14 cellular contexts compared by ENCODE assay signal in the genomic region with DNA sequence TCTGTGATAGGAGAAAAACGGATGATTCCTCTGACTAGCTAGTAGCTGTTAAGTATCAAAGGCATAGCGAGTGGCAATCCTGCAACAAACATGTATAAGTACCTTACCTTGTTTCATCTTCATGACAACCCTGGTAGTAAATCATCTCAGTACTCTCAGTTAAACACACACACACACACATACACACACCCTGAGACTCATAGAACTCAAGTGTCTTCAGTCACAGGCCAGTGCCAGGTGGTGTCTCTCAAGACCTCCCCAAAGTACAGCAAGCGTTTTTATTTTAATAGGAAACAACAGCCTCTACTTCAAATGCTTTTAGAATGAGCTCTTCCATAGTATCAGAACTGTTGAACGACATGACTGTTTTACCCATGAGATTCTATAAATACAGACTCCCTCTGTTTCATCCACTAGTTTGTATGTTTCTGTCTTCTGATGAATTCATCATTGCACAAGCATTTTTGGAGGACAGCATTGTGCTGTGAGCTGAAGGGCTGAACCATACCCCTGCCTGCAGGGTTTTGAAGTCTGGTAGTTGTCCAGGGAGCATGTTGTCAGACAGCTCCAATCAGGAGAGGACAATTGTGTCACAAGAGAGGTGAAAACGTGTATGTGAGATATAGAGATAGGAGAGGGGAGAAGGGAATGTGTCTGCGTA.
DNase-seq lines count a peak whose midpoint lies in the region; ATAC-seq, FAIRE-seq and TF ChIP-seq lines count a peak whose summit lies in the region.
"Had no signal": no experiment of that assay in that cellular context is flagged by ENCODE, and none has a peak within 500 bp of the region (broad histone marks: within the 10 kb centered on the region; RNA-seq: fewer than 3 reads in every experiment).

No MANE protein-coding gene starts in this region.

- H3K4me3 ChIP-seq in PC-9: peak overlapping the region; percentile 45
- H3K4me3 ChIP-seq in fibroblast of the aortic adventitia (ENCODE audit: low read depth, low read length): no peak overlapping the region
- H3K4me3 ChIP-seq: MG63, uterus had no signal

- DNase-seq in activated naive CD8-positive, alpha-beta T cell treated with anti-CD3 and anti-CD28 coated beads, Interleukin-2, amount 10 ng/mL, durations not matched to agents 7 days and 5 days: no peak
- no peak for DNase-seq in activated naive CD8-positive, alpha-beta T cell treated with anti-CD3 and anti-CD28 coated beads for 36 hours
- peak in 1 of 2 experiments; percentile 57 for DNase-seq in PC-9
- DNase-seq in fibroblast of the aortic adventitia (ENCODE audit: low read depth): peak; percentile 68
- DNase-seq in type B pancreatic cell (ENCODE audit: extremely low spot score, unreplicated experiment): no peak
- DNase-seq in amniotic stem cell (lab: John Stamatoyannopoulos, UW): no peak
- DNase-seq in stimulated activated naive CD4-positive, alpha-beta T cell treated with Interleukin-2 at 50 U/mL for 16 hours (lab: John Stamatoyannopoulos, UW): no peak
- DNase-seq in H54 (ENCODE audit: insufficient read length, low spot score): no peak
- DNase-seq: activated T-cell treated with anti-CD3 and anti-CD28 coated beads, Interleukin-2, amount 50 U/mL, for 1 hour; AML-193; mesendoderm; MG63; uterus had no signal

- TF ChIP-seq CTCF in PC-9 (conservative IDR thresholded peaks at IDR 0.05) (no peak), fibroblast of the aortic adventitia (IDR thresholded peaks at IDR 0.05; ENCODE audit: insufficient read depth, low read length) (no peak), type B pancreatic cell (conservative IDR thresholded peaks at IDR 0.05) (no peak)

- H3K36me3 ChIP-seq in PC-9 (ENCODE audit: low read depth): no peaks in the 10 kb centered on the region
- H3K36me3 ChIP-seq: MG63, uterus had no signal

- H3K4me1 Mint-ChIP-seq in activated naive CD8-positive, alpha-beta T cell treated with anti-CD3 and anti-CD28 coated beads, Interleukin-2, amount 10 ng/mL, durations not matched to agents 7 days and 5 days: peaks cover 24% of the 10 kb centered on the region
- H3K4me1 Mint-ChIP-seq in activated naive CD8-positive, alpha-beta T cell treated with anti-CD3 and anti-CD28 coated beads for 36 hours: peaks cover 3% of the 10 kb centered on the region
- peaks cover 7% of the 10 kb centered on the region for H3K4me1 Mint-ChIP-seq in type B pancreatic cell (ENCODE audit: unreplicated experiment)

- no peaks in the 10 kb centered on the region for H4K20me1 ChIP-seq in PC-9 (ENCODE audit: insufficient read depth)

- POLR2A ChIA-PET in activated naive CD8-positive, alpha-beta T cell treated with anti-CD3 and anti-CD28 coated beads, Interleukin-2, amount 10 ng/mL, durations not matched to agents 7 days and 5 days (lab: Charles Lee): interaction anchor here (0.6 to 3.8 kb wide), 4 partner anchors 20 to 203 kb away, joined by 3 to 24 read pairs (median 3); a partner anchor contains a TSS
- POLR2A ChIA-PET in PC-9 (lab: Charles Lee; ENCODE audit: unreplicated experiment): no interaction called here

- H3K9me3 Mint-ChIP-seq in activated naive CD8-positive, alpha-beta T cell treated with anti-CD3 and anti-CD28 coated beads, Interleukin-2, amount 10 ng/mL, durations not matched to agents 7 days and 5 days: no peaks in the 10 kb centered on the region
- no peaks in the 10 kb centered on the region for H3K9me3 Mint-ChIP-seq in activated naive CD8-positive, alpha-beta T cell treated with anti-CD3 and anti-CD28 coated beads for 36 hours
- H3K9me3 Mint-ChIP-seq in type B pancreatic cell: peaks cover 4% of the 10 kb centered on the region
- H3K9me3 Mint-ChIP-seq: central memory CD8-positive, alpha-beta T cell had no signal

- no peaks in the 10 kb centered on the region for H3K9me2 ChIP-seq in PC-9 (ENCODE audit: insufficient read depth)

- peaks cover 5% of the 10 kb centered on the region; the same call in 1 of the 2 replicates for H3K79me2 ChIP-seq in PC-9 (ENCODE audit: low read depth)

- no peaks in the 10 kb centered on the region; the same call in 1 of the 2 replicates for H3K9me3 ChIP-seq in PC-9 (ENCODE audit: insufficient read depth, low read depth)
- H3K9me3 ChIP-seq: MG63, uterus had no signal

- no peak for TF ChIP-seq POLR2A in H54 (IDR thresholded peaks at IDR 0.05; ENCODE audit: low read depth, low read length)

- no peak overlapping the region for H2AFZ ChIP-seq in PC-9

- H3F3A ChIP-seq in PC-9 (ENCODE audit: insufficient read depth, low read depth): peaks cover 37% of the 10 kb centered on the region

- CTCF ChIA-PET in PC-9 (lab: Charles Lee): no interaction called here

- peaks cover 2% of the 10 kb centered on the region for H3K27me3 Mint-ChIP-seq in activated naive CD8-positive, alpha-beta T cell treated with anti-CD3 and anti-CD28 coated beads, Interleukin-2, amount 10 ng/mL, durations not matched to agents 7 days and 5 days
- H3K27me3 Mint-ChIP-seq in activated naive CD8-positive, alpha-beta T cell treated with anti-CD3 and anti-CD28 coated beads for 36 hours: peaks cover 5% of the 10 kb centered on the region
- H3K27me3 Mint-ChIP-seq in type B pancreatic cell: peaks cover 3% of the 10 kb centered on the region
- H3K27me3 Mint-ChIP-seq: central memory CD8-positive, alpha-beta T cell had no signal

- no peak overlapping the region for H3K4me3 Mint-ChIP-seq in activated naive CD8-positive, alpha-beta T cell treated with anti-CD3 and anti-CD28 coated beads, Interleukin-2, amount 10 ng/mL, durations not matched to agents 7 days and 5 days
- no peak overlapping the region for H3K4me3 Mint-ChIP-seq in activated naive CD8-positive, alpha-beta T cell treated with anti-CD3 and anti-CD28 coated beads for 36 hours
- H3K4me3 Mint-ChIP-seq in type B pancreatic cell: no peak overlapping the region
- H3K4me3 Mint-ChIP-seq: central memory CD8-positive, alpha-beta T cell had no signal

- peak overlapping the region; percentile 94 for H3K27ac ChIP-seq in PC-9
- H3K27ac ChIP-seq: uterus had no signal

- H3K27ac Mint-ChIP-seq in activated naive CD8-positive, alpha-beta T cell treated with anti-CD3 and anti-CD28 coated beads, Interleukin-2, amount 10 ng/mL, durations not matched to agents 7 days and 5 days: peak overlapping the region; percentile 11
- no peak overlapping the region for H3K27ac Mint-ChIP-seq in activated naive CD8-positive, alpha-beta T cell treated with anti-CD3 and anti-CD28 coated beads for 36 hours
- H3K27ac Mint-ChIP-seq in type B pancreatic cell: peak overlapping the region; percentile 16

- BruUV-seq in PC-9 (replicated peaks; lab: Mats Ljungman, UMichigan): no TSS peak

- H3K36me3 Mint-ChIP-seq in activated naive CD8-positive, alpha-beta T cell treated with anti-CD3 and anti-CD28 coated beads, Interleukin-2, amount 10 ng/mL, durations not matched to agents 7 days and 5 days: peaks cover 4% of the 10 kb centered on the region
- no peaks in the 10 kb centered on the region for H3K36me3 Mint-ChIP-seq in activated naive CD8-positive, alpha-beta T cell treated with anti-CD3 and anti-CD28 coated beads for 36 hours
- no peaks in the 10 kb centered on the region for H3K36me3 Mint-ChIP-seq in type B pancreatic cell

- ATAC-seq in activated naive CD8-positive, alpha-beta T cell treated with anti-CD3 and anti-CD28 coated beads, Interleukin-2, amount 10 ng/mL, durations not matched to agents 7 days and 5 days (ENCODE audit: low read depth): no peak

- intact Hi-C loops in PC-9 (cut with micrococcal nuclease; ENCODE audit: unreplicated experiment): loop anchor here (10.0 kb wide), 1 partner anchor 1009 kb away; no protein-coding TSS in a partner anchor

- no peaks in the 10 kb centered on the region for H3K27me3 ChIP-seq in PC-9 (ENCODE audit: insufficient read depth, low read depth)
- H3K27me3 ChIP-seq: MG63, uterus had no signal

- H3K4me1 ChIP-seq in PC-9 (replicated peaks; ENCODE audit: insufficient read depth): peaks cover 67% of the 10 kb centered on the region
- H3K4me1 ChIP-seq: uterus had no signal

- FAIRE-seq in H54 (lab: Jason Lieb, UNC): no peak

- H3K4me2 ChIP-seq in PC-9: peak overlapping the region; percentile 78
